17 cellular contexts compared by ENCODE assay signal in the genomic region with DNA sequence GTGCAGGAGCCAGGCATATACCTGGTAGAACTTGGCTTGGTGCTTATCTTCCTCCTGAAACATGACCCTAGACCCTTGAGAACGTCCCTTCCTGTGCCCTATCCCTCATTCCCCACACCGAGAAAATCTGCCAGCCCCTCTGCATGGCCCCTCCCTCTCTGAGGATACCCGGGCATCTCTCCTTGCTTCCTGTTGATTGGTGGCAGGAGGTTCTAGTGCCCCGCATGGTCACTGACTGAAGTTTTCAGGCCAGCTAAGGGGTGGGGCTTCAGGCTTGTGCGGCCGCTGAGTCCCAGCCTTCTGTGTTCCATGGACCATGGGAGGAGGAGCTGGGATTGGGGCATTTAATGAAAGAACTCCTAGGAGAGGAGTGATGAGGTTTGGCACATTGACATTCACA. TPM values are rescaled to one million over a fixed set of nuclear protein-coding genes. Genes with fewer than 3 reads are reported as not detected.
DNase-seq lines count a peak whose midpoint lies in the region; ATAC-seq and TF ChIP-seq lines count a peak whose summit lies in the region.
"Had no signal": no experiment of that assay in that cellular context is flagged by ENCODE, and none has a peak within 500 bp of the region (broad histone marks: within the 10 kb centered on the region; RNA-seq: fewer than 3 reads in every experiment).

No MANE protein-coding gene starts in this region.

- H2AFZ ChIP-seq in IMR-90 (replicated peaks; ENCODE audit: low read length, poor library complexity) = no peak overlapping the region

- BruUV-seq in IMR-90 (replicated peaks; lab: Mats Ljungman, UMichigan) = no TSS peak

- H3K79me1 ChIP-seq in IMR-90 (ENCODE audit: low read depth in 1 of 2, low read length in 2 of 2) = peaks cover 5 to 25% of the 10 kb centered on the region in 2 experiments; a peak in 2 of 4 replicates

- H2BK20ac ChIP-seq in IMR-90 (ENCODE audit: low read depth, low read length) = no peak overlapping the region

- no peak overlapping the region for H3K4ac ChIP-seq in IMR-90 (ENCODE audit: low read depth, low read length)

- no peak overlapping the region for H4K8ac ChIP-seq in IMR-90 (ENCODE audit: low read depth in 2 of 2, low read length in 2 of 2)

- no peak overlapping the region for H2AK9ac ChIP-seq in IMR-90 (replicated peaks; ENCODE audit: low read depth, low read length, poor library complexity)

- H4K5ac ChIP-seq in IMR-90 (ENCODE audit: low read depth, low read length) = no peak overlapping the region

- WGBS in IMR-90 (ENCODE audit: extremely low coverage in 2 of 2, insufficient read length in 1 of 2), 2 experiments = no CpG with 5 or more reads among the region's 6 CpGs
- 31 to 45% methylated on average over 6 of the region's 6 CpGs for WGBS in aorta, 2 donors

- H3K4me3 Mint-ChIP-seq in CD4-positive, alpha-beta memory T cell = no peak overlapping the region

- TF ChIP-seq CTCF in IMR-90 (conservative IDR thresholded peaks at IDR 0.05; ENCODE audit: low read depth, low read length) (no peak), fibroblast of mammary gland (conservative IDR thresholded peaks at IDR 0.05; ENCODE audit: control insufficient read depth, insufficient read depth, low read depth, low read length) (no peak), retinal pigment epithelial cell (conservative IDR thresholded peaks at IDR 0.05; ENCODE audit: low read depth, low read length) (peak; percentile 14)

- intact Hi-C loops in IMR-90 (cut with micrococcal nuclease) (no loop called here), aorta (cut with DNase I) (loop anchor here in 1 of 2 donors (5.0 kb wide), 1 partner anchor 36 kb away; a partner anchor contains a TSS)
- intact Hi-C loops in CD4-positive, alpha-beta memory T cell (cut with micrococcal nuclease) = no loop called here

- no peak for TF ChIP-seq RAD21 in IMR-90 (IDR thresholded peaks at IDR 0.05; ENCODE audit: low read length)

- H4K20me1 ChIP-seq in IMR-90 (ENCODE audit: insufficient read depth, low read length) = peaks cover 38% of the 10 kb centered on the region

- no peak overlapping the region for H3K4me3 ChIP-seq in IMR-90 (ENCODE audit: insufficient read depth, low read depth, low read length)
- no peak overlapping the region for H3K4me3 ChIP-seq in fibroblast of mammary gland (ENCODE audit: control insufficient read depth, low read depth, low read length)
- no peak overlapping the region for H3K4me3 ChIP-seq in retinal pigment epithelial cell (ENCODE audit: low read length)
- H3K4me3 ChIP-seq in CD4-positive, alpha-beta memory T cell (ENCODE audit: low read length in 2 of 2) = no peak overlapping the region
- no peak overlapping the region for H3K4me3 ChIP-seq in aorta (ENCODE audit: low read length in 2 of 2)
- H3K4me3 ChIP-seq: esophagus squamous epithelium, GM12878, tibial artery had no signal

- dilution Hi-C loops in IMR-90 (cut with HindIII; ENCODE audit: low sequenced_read_pairs, unreplicated experiment) = no loop called here

- H3K9me3 ChIP-seq in IMR-90 (ENCODE audit: control insufficient read depth, insufficient read depth, low read length) (no peaks in the 10 kb centered on the region), aorta (ENCODE audit: control insufficient read depth, low read length) (no peaks in the 10 kb centered on the region)
- no peaks in the 10 kb centered on the region for H3K9me3 ChIP-seq in CD4-positive, alpha-beta memory T cell (ENCODE audit: control insufficient read depth in 1 of 2, low read length in 2 of 2)
- H3K9me3 ChIP-seq: esophagus squamous epithelium, tibial artery had no signal

- H3K9me3 Mint-ChIP-seq in CD4-positive, alpha-beta memory T cell = no peaks in the 10 kb centered on the region
- H3K9me3 Mint-ChIP-seq: activated naive CD4-positive, alpha-beta T cell treated with anti-CD3 and anti-CD28 coated beads, Interleukin-2, amount 50 U/mL, for 72 hours had no signal

- in situ Hi-C loops in IMR-90 (cut with MboI; ENCODE audit: low sequenced_read_pairs) = no loop called here

- H3K9me1 ChIP-seq in IMR-90 (ENCODE audit: insufficient read depth, low read length) = 0 out of 2 replicates have a peak, but pooled peaks cover 7% of the 10 kb centered on the region

- peak; percentile 26; the same call in 1 of the 2 replicates for ATAC-seq in IMR-90 (ENCODE audit: low read depth)
- ATAC-seq in aorta (ENCODE audit: low FRiP score) = no peak
- ATAC-seq: activated naive CD4-positive, alpha-beta T cell treated with anti-CD3 and anti-CD28 coated beads, Interleukin-2, amount 50 U/mL, for 72 hours; GM12878 had no signal

- H3K27ac Mint-ChIP-seq in CD4-positive, alpha-beta memory T cell = no peak overlapping the region
- H3K27ac Mint-ChIP-seq: activated naive CD4-positive, alpha-beta T cell treated with anti-CD3 and anti-CD28 coated beads, Interleukin-2, amount 50 U/mL, for 72 hours had no signal

- no peak overlapping the region for H2BK120ac ChIP-seq in IMR-90 (ENCODE audit: low read depth, low read length)

- no peak overlapping the region for H2BK5ac ChIP-seq in IMR-90 (ENCODE audit: low read depth, low read length, poor library complexity, severe bottlenecking)

- H3K27me3 Mint-ChIP-seq in CD4-positive, alpha-beta memory T cell = peaks cover 4 to 12% of the 10 kb centered on the region in 2 donors

- H3K36me3 Mint-ChIP-seq in CD4-positive, alpha-beta memory T cell = peaks cover 0 to 2% of the 10 kb centered on the region in 2 donors
- H3K36me3 Mint-ChIP-seq: activated naive CD4-positive, alpha-beta T cell treated with anti-CD3 and anti-CD28 coated beads, Interleukin-2, amount 50 U/mL, for 72 hours had no signal

- H3K56ac ChIP-seq in IMR-90 (ENCODE audit: extremely low read depth, insufficient read depth, low read length) = no peak overlapping the region

- no peak overlapping the region for H3K27ac ChIP-seq in IMR-90 (ENCODE audit: insufficient read depth, low read length)
- no peak overlapping the region for H3K27ac ChIP-seq in CD4-positive, alpha-beta memory T cell (ENCODE audit: low read depth, low read length)
- no peak overlapping the region for H3K27ac ChIP-seq in aorta (ENCODE audit: low read depth in 1 of 2, low read length in 2 of 2)
- H3K27ac ChIP-seq: esophagus squamous epithelium, tibial artery had no signal

- H3K27me3 ChIP-seq in IMR-90 (ENCODE audit: control insufficient read depth, insufficient read depth, low read length) (no peaks in the 10 kb centered on the region; the same call in 1 of the 2 replicates), aorta (ENCODE audit: control insufficient read depth in 1 of 2, insufficient read depth in 2 of 2, low read length in 1 of 2) (no peaks in the 10 kb centered on the region)
- H3K27me3 ChIP-seq in CD4-positive, alpha-beta memory T cell (ENCODE audit: insufficient read depth, low read length) = peaks cover 7% of the 10 kb centered on the region
- H3K27me3 ChIP-seq: tibial artery had no signal

- H4K91ac ChIP-seq in IMR-90 (ENCODE audit: insufficient read depth, low read depth, low read length) = no peak overlapping the region

- H3K9ac ChIP-seq in IMR-90 (ENCODE audit: low read depth, low read length) = no peak overlapping the region

- DNase-seq in NCI-H748 (lab: John Stamatoyannopoulos, UW; ENCODE audit: unreplicated experiment) = peak; percentile 26
- no peak for DNase-seq in NCI-H748 treated with DMSO at 0.1 percent for 48 hours (lab: John Stamatoyannopoulos, UW)
- DNase-seq in IMR-90 = no peak
- DNase-seq in fibroblast of mammary gland (ENCODE audit: low read depth) = peak; percentile 9
- no peak for DNase-seq in retinal pigment epithelial cell (ENCODE audit: low read depth)
- no peak for DNase-seq in CD4-positive, alpha-beta memory T cell
- no peak for DNase-seq in aorta
- DNase-seq in GM19238 (ENCODE audit: insufficient read length, low spot score) = no peak
- DNase-seq: esophagus squamous epithelium; GOT3; NCI-H1105 treated with DMSO at 0.1 percent for 48 hours; NCI-H774; SHP77 treated with DMSO at 0.1 percent for 48 hours; stimulated activated CD8-positive, alpha-beta memory T cell treated with anti-CD3 and anti-CD28 coated beads, Interleukin-4, amount 100 ng/mL, for 48 hours had no signal

- CTCF ChIA-PET in IMR-90 (lab: Yijun Ruan, JAX) = interaction anchor here (0.7 kb wide), 1 partner anchor 17 kb away, joined by 5 read pairs; no protein-coding TSS in a partner anchor
- CTCF ChIA-PET in CD4-positive, alpha-beta memory T cell (lab: Charles Lee; ENCODE audit: partially characterized antibody) = interaction anchor here (0.7 to 14.9 kb wide), 2 partner anchors 76 to 92 kb away, joined by 3 to 257 read pairs; no protein-coding TSS in a partner anchor

- H2BK15ac ChIP-seq in IMR-90 (ENCODE audit: low read depth, low read length) = no peak overlapping the region

- H3K4me1 Mint-ChIP-seq in CD4-positive, alpha-beta memory T cell = peaks cover 15 to 38% (median 20%) of the 10 kb centered on the region in 4 donors

- H3K14ac ChIP-seq in IMR-90 (replicated peaks; ENCODE audit: low read depth, low read length) = no peak overlapping the region

- H3K4me1 ChIP-seq in IMR-90 (ENCODE audit: control insufficient read depth, insufficient read depth, low read length) (no peaks in the 10 kb centered on the region; the same call in 1 of the 2 replicates), aorta (ENCODE audit: control insufficient read depth in 1 of 2, insufficient read depth in 2 of 2, low read length in 2 of 2) (no peaks in the 10 kb centered on the region)
- peaks cover 12% of the 10 kb centered on the region for H3K4me1 ChIP-seq in CD4-positive, alpha-beta memory T cell (ENCODE audit: insufficient read depth, low read length)

- POLR2A ChIA-PET in IMR-90 (lab: Charles Lee; ENCODE audit: unreplicated experiment) = interaction anchor here (0.7 kb wide), 1 partner anchor 267 kb away, joined by 10 read pairs; no protein-coding TSS in a partner anchor
- POLR2A ChIA-PET in CD4-positive, alpha-beta memory T cell (lab: Charles Lee; ENCODE audit: partially characterized antibody) = no interaction called here

- no peak for TF ChIP-seq POLR2A in IMR-90 (IDR thresholded peaks at IDR 0.05; ENCODE audit: low read depth, low read length)

- H3K36me3 ChIP-seq in IMR-90 (ENCODE audit: control insufficient read depth, insufficient read depth, low read length) (no peaks in the 10 kb centered on the region), aorta (ENCODE audit: control insufficient read depth in 1 of 2, insufficient read depth in 2 of 2, low read length in 1 of 2) (no peaks in the 10 kb centered on the region)
- no peaks in the 10 kb centered on the region for H3K36me3 ChIP-seq in CD4-positive, alpha-beta memory T cell (ENCODE audit: insufficient read depth, low read length)
- H3K36me3 ChIP-seq: esophagus squamous epithelium, tibial artery had no signal

- H3K4me2 ChIP-seq in IMR-90 (ENCODE audit: low read depth, low read length) = no peak overlapping the region

- no peak overlapping the region for H2AK5ac ChIP-seq in IMR-90 (ENCODE audit: low read depth, low read length)

- no peak overlapping the region for H3K23ac ChIP-seq in IMR-90 (ENCODE audit: low read depth, low read length)

- H3K18ac ChIP-seq in IMR-90 (ENCODE audit: low read depth, low read length) = no peak overlapping the region

RNA-seq across cellular contexts. Expression of a gene that starts 22.8 kb away (rescaled TPM):
- total RNA-seq in IMR-90 (2012; rRNA removed) = 5.0 and 6.7 TPM in 2 replicates
- 0.83 and 1.2 TPM in 2 replicates for polyA plus RNA-seq in IMR-90 (2012; rRNA removed)
- polyA plus RNA-seq in IMR-90 (2012; cell fraction: cytosol; rRNA removed) = 0.16 and 0.32 TPM in 2 replicates
- polyA plus RNA-seq in IMR-90 (2012; cell fraction: nucleus; rRNA removed; ENCODE audit: low replicate concordance) = 0.65 and 4.4 TPM in 2 replicates
- total RNA-seq in CD4-positive, alpha-beta memory T cell = 10 to 100 TPM; 13.7 to 14.9 TPM
- under 1 TPM; 0.27 to 0.78 TPM for polyA plus RNA-seq in CD4-positive, alpha-beta memory T cell
- total RNA-seq in aorta = 10 to 100 TPM; 26.5 to 29.1 TPM
- 10 to 100 TPM; 12.9 to 20.7 TPM for polyA plus RNA-seq in aorta

RNA-seq across cellular contexts. Expression of a gene that starts 26.5 kb away (rescaled TPM):
- total RNA-seq in IMR-90 (2012; rRNA removed) (6.7 and 7.3 TPM in 2 replicates), aorta (10 to 100 TPM; 44.7 to 56.5 TPM)
- polyA plus RNA-seq in IMR-90 (2012; rRNA removed) (15.0 and 16.3 TPM in 2 replicates), aorta (100 to 1,000 TPM in 1 of 2 donors, 10 to 100 TPM in 1; 73.1 to 179 TPM)
- polyA plus RNA-seq in IMR-90 (2012; cell fraction: cytosol; rRNA removed) = 19.3 and 25.4 TPM in 2 replicates
- polyA plus RNA-seq in IMR-90 (2012; cell fraction: nucleus; rRNA removed; ENCODE audit: low replicate concordance) = 3.4 and 8.3 TPM in 2 replicates
- 1 to 10 TPM; 5.0 to 6.3 TPM for total RNA-seq in CD4-positive, alpha-beta memory T cell
- 10 to 100 TPM; 12.8 to 21.1 TPM for polyA plus RNA-seq in CD4-positive, alpha-beta memory T cell

RNA-seq across cellular contexts. Expression of a gene that starts 34.6 kb away (rescaled TPM):
- total RNA-seq in IMR-90 (2012; rRNA removed) (5.6 and 13.9 TPM in 2 replicates), aorta (10 to 100 TPM; 46.2 to 50.0 TPM)
- polyA plus RNA-seq in IMR-90 (2012; rRNA removed) (3.8 TPM in 2 replicates), aorta (10 to 100 TPM in 1 of 2 donors, 1 to 10 TPM in 1; 5.2 to 14.0 TPM)
- 2.7 and 5.0 TPM in 2 replicates for polyA plus RNA-seq in IMR-90 (2012; cell fraction: cytosol; rRNA removed)
- polyA plus RNA-seq in IMR-90 (2012; cell fraction: nucleus; rRNA removed; ENCODE audit: low replicate concordance) = 3.0 and 3.1 TPM in 2 replicates
- 10 to 100 TPM; 31.2 to 36.2 TPM for total RNA-seq in CD4-positive, alpha-beta memory T cell
- polyA plus RNA-seq in CD4-positive, alpha-beta memory T cell = 1 to 10 TPM; 2.5 to 4.7 TPM

Comparison
In these comparisons a context has a peak if more than half of its experiments do, and no peak if none do; other contexts are left out.
1. DNase-seq: peak in NCI-H748 (single experiment) and fibroblast of mammary gland (single experiment); none in NCI-H748 treated with DMSO at 0.1 percent for 48 hours (single experiment), IMR-90 (single experiment), retinal pigment epithelial cell (single experiment), CD4-positive, alpha-beta memory T cell (0 of 5), aorta (0 of 2) and GM19238 (single experiment).